ENCODE assay signal across 8 cellular contexts in genomic region chr7:17940302-17941170, GRCh38. TPM values are rescaled to one million over a fixed set of nuclear protein-coding genes. Genes with fewer than 3 reads are reported as not detected.
A peak's percentile ranks its signal among the peaks of the same experiment; 100 is the strongest.
DNase-seq lines count a peak whose midpoint lies in the region; ATAC-seq and TF ChIP-seq lines count a peak whose summit lies in the region.

SNX13 (minus strand) TSS chr7:17940494; CDS start chr7:17940295, 199 bp downstream.

- in situ Hi-C loops in SK-MEL-5 (cut with HindIII; ENCODE audit: low pct_unique_long_range_greater_than_20kb, low sequenced_read_pairs) = no loop called here

- TF ChIP-seq CTCF in GM06990 (IDR thresholded peaks at IDR 0.05; ENCODE audit: insufficient read depth, low read length, poor library complexity, severe bottlenecking) = peak; percentile 53
- no peak for TF ChIP-seq CTCF in HFF-Myc (IDR thresholded peaks at IDR 0.05; ENCODE audit: low read depth, low read length, missing control alignments)
- TF ChIP-seq CTCF in gastroesophageal sphincter (IDR thresholded peaks at IDR 0.05) = peak in 3 of 4 experiments; percentile 32 to 52 (median 40)

- peak; percentile 92 for DNase-seq in GM06990 (ENCODE audit: extremely low read depth, insufficient read length)
- peak; percentile 52 for DNase-seq in HFF-Myc (ENCODE audit: extremely low read depth, low read depth)
- DNase-seq in MV-4-11 (lab: John Stamatoyannopoulos, UW) = peak; percentile 86
- DNase-seq in SK-MEL-5 (ENCODE audit: low read depth, low spot score) = peak; percentile 94
- peak; percentile 91 for DNase-seq in activated naive CD4-positive, alpha-beta T cell treated with anti-CD3 and anti-CD28 coated beads for 36 hours
- DNase-seq in non-pigmented ciliary epithelial cell (ENCODE audit: low read depth) = peak; percentile 56
- peak; percentile 95 for DNase-seq in superior temporal gyrus (ENCODE audit: extremely low spot score)

- H3K27me3 Mint-ChIP-seq in activated naive CD4-positive, alpha-beta T cell treated with anti-CD3 and anti-CD28 coated beads for 36 hours (ENCODE audit: low read depth) = no peaks in the 10 kb centered on the region

- peaks cover 0 to 49% (median 0%) of the 10 kb centered on the region in 3 donors for H3K4me1 ChIP-seq in gastroesophageal sphincter

- CTCF ChIA-PET in activated naive CD4-positive, alpha-beta T cell treated with anti-CD3 and anti-CD28 coated beads for 36 hours (lab: Charles Lee) = interaction anchor here (0.6 to 1.2 kb wide), 2 partner anchors 45 to 98 kb away, joined by 3 read pairs; no protein-coding TSS in a partner anchor

- no peak for TF ChIP-seq EP300 in gastroesophageal sphincter (IDR thresholded peaks at IDR 0.05)

- peak within 1 kb of the TSS; percentile 99 for H3K4me3 Mint-ChIP-seq in activated naive CD4-positive, alpha-beta T cell treated with anti-CD3 and anti-CD28 coated beads for 36 hours

- H3K9me3 ChIP-seq in gastroesophageal sphincter = no peaks in the 10 kb centered on the region

- H3K27me3 ChIP-seq in GM06990 (replicated peaks; ENCODE audit: control insufficient read depth, insufficient read depth, low read length) = no peaks in the 10 kb centered on the region
- H3K27me3 ChIP-seq in gastroesophageal sphincter = no peaks in the 10 kb centered on the region

- H3K36me3 ChIP-seq in GM06990 (ENCODE audit: control insufficient read depth, insufficient read depth, low read length) = no peaks in the 10 kb centered on the region
- H3K36me3 ChIP-seq in gastroesophageal sphincter = no peaks in the 10 kb centered on the region

- ATAC-seq in gastroesophageal sphincter = peak; percentile 98

- H3K36me3 Mint-ChIP-seq in activated naive CD4-positive, alpha-beta T cell treated with anti-CD3 and anti-CD28 coated beads for 36 hours (ENCODE audit: low read depth) = peaks cover 6% of the 10 kb centered on the region

- no peaks in the 10 kb centered on the region for H3K9me3 Mint-ChIP-seq in activated naive CD4-positive, alpha-beta T cell treated with anti-CD3 and anti-CD28 coated beads for 36 hours

- peak within 1 kb of the TSS; percentile 92 for H3K27ac Mint-ChIP-seq in activated naive CD4-positive, alpha-beta T cell treated with anti-CD3 and anti-CD28 coated beads for 36 hours

- peak; percentile 68 to 78 for TF ChIP-seq POLR2A in gastroesophageal sphincter (IDR thresholded peaks at IDR 0.05)

- 0% methylated on average over 13 of the region's 78 CpGs; no CpG with 5 or more reads in 1 of the 2 donors for WGBS in gastroesophageal sphincter (ENCODE audit: low coverage in 1 of 2), 2 donors

- intact Hi-C loops in activated naive CD4-positive, alpha-beta T cell treated with anti-CD3 and anti-CD28 coated beads for 36 hours (cut with micrococcal nuclease) = loop anchor here (1.0 to 5.0 kb wide), 5 partner anchors 12 to 1768 kb away; partner anchors contain the start of genes AHR and POLR1F

- H3K27ac ChIP-seq in gastroesophageal sphincter = peak within 1 kb of the TSS; percentile 80 to 98 (median 96)

- H3K4me3 ChIP-seq in GM06990 (replicated peaks; ENCODE audit: low read depth, low read length) = peak within 1 kb of the TSS; percentile 82
- peak within 1 kb of the TSS; percentile 78 for H3K4me3 ChIP-seq in HFF-Myc (replicated peaks; ENCODE audit: low read depth, low read length)
- peak within 1 kb of the TSS; percentile 62 to 92 for H3K4me3 ChIP-seq in gastroesophageal sphincter

- H3K4me1 Mint-ChIP-seq in activated naive CD4-positive, alpha-beta T cell treated with anti-CD3 and anti-CD28 coated beads for 36 hours (ENCODE audit: low read depth) = peaks cover 41% of the 10 kb centered on the region

RNA-seq across cellular contexts. Expression of gene SNX13, which starts in this region (rescaled TPM):
- total RNA-seq in SK-MEL-5 (2014; rRNA removed; shearing (Covaris generic)) = 43.6 and 54.7 TPM in 2 replicates
- polyA plus RNA-seq in SK-MEL-5 (2015; cell fraction: cytosol; rRNA removed) = 22.4 and 29.0 TPM in 2 replicates
- 45.2 and 50.7 TPM in 2 replicates for polyA plus RNA-seq in SK-MEL-5 (2015; cell fraction: nucleus; rRNA removed)
- total RNA-seq in activated naive CD4-positive, alpha-beta T cell treated with anti-CD3 and anti-CD28 coated beads for 36 hours = 10 to 100 TPM; 19.5 to 20.3 TPM
- 10 to 100 TPM; 39.2 to 99.3 (median 57.0) TPM for total RNA-seq in gastroesophageal sphincter

Comparison
In these comparisons a context has a peak if more than half of its experiments do, and no peak if none do; other contexts are left out.
1. Peak in every context shown above with its lines: DNase-seq, ATAC-seq, H3K4me3 ChIP-seq and H3K27ac ChIP-seq.